Comparison of ENCODE assay signal across 8 cellular contexts in the genomic region with DNA sequence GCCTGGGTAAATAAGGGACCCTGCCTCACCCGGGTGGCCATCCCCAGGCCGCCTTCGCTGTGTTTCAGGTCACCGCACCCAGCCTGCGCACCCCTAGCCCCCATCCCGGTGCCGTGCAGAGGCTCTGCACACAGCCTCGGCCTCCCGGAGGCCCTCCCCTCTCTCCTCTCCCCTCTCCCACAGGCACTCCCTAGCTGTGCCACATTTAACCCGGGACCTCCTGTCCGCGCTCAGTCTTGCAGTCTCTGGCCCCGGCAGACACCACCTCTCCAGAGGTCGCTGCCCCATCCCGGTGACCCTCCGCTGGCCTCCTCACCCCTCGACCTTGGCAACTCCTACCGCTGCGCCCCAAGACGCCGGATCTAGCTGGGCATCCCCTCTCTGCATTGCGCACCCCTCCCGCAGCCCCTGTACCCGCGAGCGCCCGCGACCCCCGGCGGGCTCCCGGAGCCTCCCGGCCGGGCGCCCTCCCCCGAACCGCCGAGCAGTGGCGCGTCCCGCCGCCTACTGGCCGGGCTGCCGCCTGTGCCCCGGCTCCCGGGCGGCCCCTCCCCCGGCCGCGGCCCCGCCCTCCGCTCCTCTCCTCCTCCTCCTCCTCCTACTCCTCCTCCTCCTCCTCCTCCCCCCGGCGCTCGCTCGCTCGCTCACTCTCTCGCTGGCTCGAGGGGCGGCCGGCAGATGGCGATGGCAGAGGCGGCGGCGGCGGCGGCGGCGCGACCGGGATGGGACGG. TPM values are rescaled to one million over a fixed set of nuclear protein-coding genes. Genes with fewer than 3 reads are reported as not detected.
DNase-seq lines count a peak whose midpoint lies in the region; ATAC-seq, FAIRE-seq and TF ChIP-seq lines count a peak whose summit lies in the region.

A gene (plus strand): TSS at position 647 of the 731 bp plus-strand sequence.

- H2AFZ ChIP-seq in ACC112 (ENCODE audit: low read length, unreplicated experiment) (no peak within 1 kb of the TSS), PC-9 (no peak within 1 kb of the TSS), astrocyte (ENCODE audit: low read depth, low read length) (peak within 1 kb of the TSS; percentile 63), hepatocyte (no peak within 1 kb of the TSS)

- H3F3A ChIP-seq in PC-9 (ENCODE audit: insufficient read depth, low read depth): no peaks in the 10 kb centered on the region

- no TSS peak for BruUV-seq in PC-9 (replicated peaks; lab: Mats Ljungman, UMichigan)

- H3K27me3 Mint-ChIP-seq in astrocyte (ENCODE audit: low read depth, unreplicated experiment): peaks cover 43% of the 10 kb centered on the region

- H3K36me3 ChIP-seq in ACC112 (ENCODE audit: insufficient read depth, low read length) (no peaks in the 10 kb centered on the region), PC-9 (ENCODE audit: low read depth) (no peaks in the 10 kb centered on the region), astrocyte (ENCODE audit: insufficient read depth, low read length) (no peaks in the 10 kb centered on the region), hepatocyte (replicated peaks; ENCODE audit: insufficient read depth, low read depth) (no peaks in the 10 kb centered on the region)

- H3K4me1 Mint-ChIP-seq in astrocyte (ENCODE audit: low read depth, unreplicated experiment): peaks cover 15% of the 10 kb centered on the region

- H3K27me3 ChIP-seq in ACC112 (ENCODE audit: insufficient read depth, low read length) (peaks cover 70% of the 10 kb centered on the region), PC-9 (ENCODE audit: insufficient read depth, low read depth) (peaks cover 56% of the 10 kb centered on the region), astrocyte (ENCODE audit: insufficient read depth, low read length) (peaks cover 23% of the 10 kb centered on the region), hepatocyte (peaks cover 57% of the 10 kb centered on the region)

- H3K4me1 ChIP-seq in ACC112 (ENCODE audit: control insufficient read depth, insufficient read depth, low read length, unreplicated experiment) (no peaks in the 10 kb centered on the region), PC-9 (replicated peaks; ENCODE audit: insufficient read depth) (no peaks in the 10 kb centered on the region), astrocyte (ENCODE audit: insufficient read depth, low read length) (peaks cover 27% of the 10 kb centered on the region), hepatocyte (ENCODE audit: insufficient read depth) (peaks cover 11% of the 10 kb centered on the region)

- H3K4me3 Mint-ChIP-seq in astrocyte (ENCODE audit: unreplicated experiment): peak within 1 kb of the TSS; percentile 82

- H3K4me3 ChIP-seq in ACC112 (ENCODE audit: low read depth, low read length): peak within 1 kb of the TSS; percentile 63
- no peak within 1 kb of the TSS for H3K4me3 ChIP-seq in PC-9
- H3K4me3 ChIP-seq in astrocyte (ENCODE audit: insufficient read depth, low read depth, low read length): peak within 1 kb of the TSS; percentile 50
- no peak within 1 kb of the TSS for H3K4me3 ChIP-seq in hepatocyte

- intact Hi-C loops in PC-9 (cut with micrococcal nuclease; ENCODE audit: unreplicated experiment) (loop anchor here (10.0 kb wide), 1 partner anchor 281 kb away; no protein-coding TSS in a partner anchor), sciatic nerve (cut with DNase I) (no loop called here)

- H3K9ac ChIP-seq in astrocyte (ENCODE audit: low read length): peak within 1 kb of the TSS; percentile 46

- WGBS in hepatocyte (ENCODE audit: low lambda C conversion rate, missing lambda C conversion rate): 5% methylated on average over 18 of the region's 71 CpGs

- FAIRE-seq in astrocyte (lab: Jason Lieb, UNC): no peak

- H3K4me2 ChIP-seq in PC-9: peak within 1 kb of the TSS; percentile 38; the same call in 1 of the 2 replicates
- peak within 1 kb of the TSS; percentile 89 for H3K4me2 ChIP-seq in astrocyte (ENCODE audit: low read length)
- H3K4me2 ChIP-seq in hepatocyte: peak within 1 kb of the TSS; percentile 86

- H3K27ac ChIP-seq in ACC112 (ENCODE audit: low read depth, low read length): no peak within 1 kb of the TSS
- H3K27ac ChIP-seq in PC-9: no peak within 1 kb of the TSS
- no peak within 1 kb of the TSS for H3K27ac ChIP-seq in astrocyte (ENCODE audit: low read depth, low read length)
- no peak within 1 kb of the TSS for H3K27ac ChIP-seq in hepatocyte

- no peaks in the 10 kb centered on the region for H4K20me1 ChIP-seq in PC-9 (ENCODE audit: insufficient read depth)
- peaks cover 26% of the 10 kb centered on the region for H4K20me1 ChIP-seq in astrocyte (ENCODE audit: insufficient read depth, low read length)
- H4K20me1 ChIP-seq in hepatocyte (ENCODE audit: insufficient read depth, poor library complexity, severe bottlenecking): no peaks in the 10 kb centered on the region

- H3K9me3 ChIP-seq in PC-9 (ENCODE audit: insufficient read depth, low read depth) (no peaks in the 10 kb centered on the region), astrocyte (ENCODE audit: insufficient read depth, low read depth, low read length) (no peaks in the 10 kb centered on the region), hepatocyte (ENCODE audit: low read depth) (no peaks in the 10 kb centered on the region)

- TF ChIP-seq CTCF in GM13976 (IDR thresholded peaks at IDR 0.05; ENCODE audit: borderline replicate concordance, control extremely low read depth, extremely low read depth, insufficient read depth, missing control alignments): peak; percentile 27
- no peak for TF ChIP-seq CTCF in PC-9 (conservative IDR thresholded peaks at IDR 0.05)
- TF ChIP-seq CTCF in astrocyte (IDR thresholded peaks at IDR 0.05; ENCODE audit: insufficient read depth, low read depth, low read length): no peak
- TF ChIP-seq CTCF in hepatocyte (IDR thresholded peaks at IDR 0.05; ENCODE audit: poor library complexity): peak; percentile 36

- ATAC-seq in sciatic nerve: peak; percentile 72

- no peak within 1 kb of the TSS for H3K27ac Mint-ChIP-seq in astrocyte (ENCODE audit: unreplicated experiment)

- H3K79me2 ChIP-seq in ACC112 (ENCODE audit: control insufficient read depth, insufficient read depth, low read length, unreplicated experiment) (no peaks in the 10 kb centered on the region), PC-9 (ENCODE audit: low read depth) (no peaks in the 10 kb centered on the region), astrocyte (ENCODE audit: insufficient read depth, low read length) (no peaks in the 10 kb centered on the region), hepatocyte (no peaks in the 10 kb centered on the region)

- H3K9me3 Mint-ChIP-seq in astrocyte (ENCODE audit: unreplicated experiment): no peaks in the 10 kb centered on the region

- H3K9me2 ChIP-seq in PC-9 (ENCODE audit: insufficient read depth) (no peaks in the 10 kb centered on the region), hepatocyte (replicated peaks; ENCODE audit: insufficient read depth) (no peaks in the 10 kb centered on the region)

- POLR2A ChIA-PET in PC-9 (lab: Charles Lee; ENCODE audit: unreplicated experiment): no interaction called here

- in situ Hi-C loops in GM13976 (cut with MboI; ENCODE audit: low sequenced_read_pairs, unreplicated experiment): no loop called here

- H3K36me3 Mint-ChIP-seq in astrocyte (ENCODE audit: low read depth, unreplicated experiment): no peaks in the 10 kb centered on the region

- CTCF ChIA-PET in PC-9 (lab: Charles Lee): interaction anchor here (0.6 kb wide), 1 partner anchor 1748 kb away, joined by 5 read pairs; no protein-coding TSS in a partner anchor

- DNase-seq in GM13976 (ENCODE audit: low spot score) (peak; percentile 75), HPDE6-E6E7 (ENCODE audit: extremely low spot score) (peak; percentile 46), PC-9 (peak; percentile 38 to 67), astrocyte (ENCODE audit: low read depth) (peak; percentile 55), hepatocyte (ENCODE audit: low spot score) (peak; percentile 85), sciatic nerve (ENCODE audit: low spot score) (peak; percentile 80), SKM-1 treated with dmso at 0.1 percent for 144 hours (lab: John Stamatoyannopoulos, UW; ENCODE audit: unreplicated experiment) (no peak)

RNA-seq across cellular contexts. Expression of the gene that starts here (rescaled TPM):
- total RNA-seq in PC-9 (2021) (not detected in 2 replicates), astrocyte (1.9 and 2.2 TPM in 2 replicates), hepatocyte (0.36 and 0.83 TPM in 2 replicates), sciatic nerve (19.4 TPM)
- 0.71 and 1.6 TPM in 2 replicates for polyA plus RNA-seq in hepatocyte

Comparison
In these comparisons a context has a peak if more than half of its experiments do, and no peak if none do; other contexts are left out.
1. Peak in DNase-seq and H3K4me2 ChIP-seq in PC-9; RNA of the gene not detected or under 1 TPM.
2. H3K4me3 ChIP-seq: peak in ACC112 (single experiment) and astrocyte (single experiment); none in PC-9 (single experiment) and hepatocyte (single experiment).
3. CTCF ChIP-seq: peak in GM13976 (single experiment) and hepatocyte (single experiment); none in PC-9 (single experiment) and astrocyte (single experiment).
4. H3K4me2 ChIP-seq: peak in every context shown above with its lines; median percentile 89 in astrocyte; 86 in hepatocyte; 38 in PC-9.